18 cellular contexts compared by ENCODE assay signal in genomic region chr16:66381585-66382170, GRCh38. TPM values are rescaled to one million over a fixed set of nuclear protein-coding genes. Genes with fewer than 3 reads are reported as not detected.
A peak's percentile ranks its signal among the peaks of the same experiment; 100 is the strongest.
DNase-seq lines count a peak whose midpoint lies in the region; ATAC-seq and TF ChIP-seq lines count a peak whose summit lies in the region.
"Had no signal": no experiment of that assay in that cellular context is flagged by ENCODE, and none has a peak within 500 bp of the region (broad histone marks: within the 10 kb centered on the region; RNA-seq: fewer than 3 reads in every experiment).

No MANE protein-coding gene starts in this region.

- no peak overlapping the region for H3K4me3 Mint-ChIP-seq in MCF 10A (ENCODE audit: unreplicated experiment)
- H3K4me3 Mint-ChIP-seq: activated T-helper 17 cell treated with anti-CD3 and anti-CD28 coated beads, Interleukin-2, amount 50 U/mL, for 72 hours; CD4-positive, CD25-positive, alpha-beta regulatory T cell; naive B cell had no signal

- no peak for ATAC-seq in GM19023 (IDR thresholded peaks at IDR 0.05; ENCODE audit: unreplicated experiment)
- ATAC-seq: activated T-helper 17 cell treated with anti-CD3 and anti-CD28 coated beads, Interleukin-2, amount 50 U/mL, for 72 hours had no signal

- no peak for TF ChIP-seq EP300 in esophagus muscularis mucosa (IDR thresholded peaks at IDR 0.05)

- intact Hi-C loops in breast epithelium (cut with DNase I; ENCODE audit: low total_unique reads) (no loop called here), MCF 10A (cut with micrococcal nuclease) (no loop called here), esophagus muscularis mucosa (cut with DNase I) (no loop called here), uterus (cut with DNase I; ENCODE audit: low total_unique reads) (no loop called here)

- POLR2A ChIA-PET in MCF 10A (lab: Yijun Ruan, JAX) = interaction anchor here (0.6 to 1.0 kb wide), 2 partner anchors 13 to 23 kb away, joined by 3 read pairs; no protein-coding TSS in a partner anchor

- BruUV-seq in MCF 10A (replicated peaks; lab: Mats Ljungman, UMichigan) = no TSS peak

- H3K9me3 Mint-ChIP-seq in MCF 10A (ENCODE audit: unreplicated experiment) = peaks cover 16% of the 10 kb centered on the region
- H3K9me3 Mint-ChIP-seq: activated T-helper 17 cell treated with anti-CD3 and anti-CD28 coated beads, Interleukin-2, amount 50 U/mL, for 72 hours had no signal

- DNase-seq in breast epithelium (ENCODE audit: low spot score in 2 of 2) = no peak
- DNase-seq in MCF 10A (ENCODE audit: unreplicated experiment) = no peak
- no peak for DNase-seq in esophagus muscularis mucosa (ENCODE audit: extremely low spot score)
- DNase-seq in uterus = no peak
- DNase-seq in HuH-7.5 (ENCODE audit: low spot score) = no peak
- DNase-seq in MG63 = no peak
- DNase-seq: CD4-positive, CD25-positive, alpha-beta regulatory T cell; colonic mucosa; DND-41; MM.1S; naive B cell; NCI-H187 treated with DMSO at 0.1 percent for 48 hours had no signal

- 42% methylated on average over 4 of the region's 5 CpGs for WGBS in esophagus muscularis mucosa
- WGBS in mesodermal cell (ENCODE audit: insufficient coverage in 2 of 2), 2 experiments = 47% methylated on average over 4 to 5 of the region's 5 CpGs

- H3K27me3 ChIP-seq in breast epithelium (no peaks in the 10 kb centered on the region), esophagus muscularis mucosa (no peaks in the 10 kb centered on the region), uterus (no peaks in the 10 kb centered on the region), MG63 (no peaks in the 10 kb centered on the region)
- H3K27me3 ChIP-seq: colonic mucosa had no signal

- H3K9me3 ChIP-seq in breast epithelium (no peaks in the 10 kb centered on the region), esophagus muscularis mucosa (no peaks in the 10 kb centered on the region), mesodermal cell (ENCODE audit: control insufficient read depth, low read length) (no peaks in the 10 kb centered on the region), uterus (no peaks in the 10 kb centered on the region), MG63 (no peaks in the 10 kb centered on the region)
- H3K9me3 ChIP-seq: colonic mucosa, prostate gland had no signal

- H3K4me1 ChIP-seq in breast epithelium (no peaks in the 10 kb centered on the region), esophagus muscularis mucosa (peaks cover 0 to 21% (median 17%) of the 10 kb centered on the region in 4 donors), mesodermal cell (ENCODE audit: control insufficient read depth, insufficient read depth, low read length, poor library complexity, severe bottlenecking) (peaks cover 16% of the 10 kb centered on the region), uterus (no peaks in the 10 kb centered on the region)
- H3K4me1 ChIP-seq: colonic mucosa, prostate gland had no signal

- no peak for TF ChIP-seq POLR2A in breast epithelium (IDR thresholded peaks at IDR 0.05)
- TF ChIP-seq POLR2A in esophagus muscularis mucosa (IDR thresholded peaks at IDR 0.05; ENCODE audit: low read depth) = no peak
- no peak for TF ChIP-seq POLR2A in uterus (IDR thresholded peaks at IDR 0.05)

- H3K36me3 Mint-ChIP-seq in MCF 10A (ENCODE audit: insufficient read depth, unreplicated experiment) = peaks cover 2% of the 10 kb centered on the region
- H3K36me3 Mint-ChIP-seq: CD4-positive, CD25-positive, alpha-beta regulatory T cell; naive B cell had no signal

- no peak overlapping the region for H3K27ac Mint-ChIP-seq in MCF 10A (ENCODE audit: low read depth, unreplicated experiment)
- H3K27ac Mint-ChIP-seq: activated T-helper 17 cell treated with anti-CD3 and anti-CD28 coated beads, Interleukin-2, amount 50 U/mL, for 72 hours; CD4-positive, CD25-positive, alpha-beta regulatory T cell; naive B cell had no signal

- H3K4me3 ChIP-seq in breast epithelium (no peak overlapping the region), esophagus muscularis mucosa (no peak overlapping the region), mesodermal cell (ENCODE audit: extremely low read depth, insufficient read depth, low read length, poor library complexity, severe bottlenecking) (no peak overlapping the region), uterus (no peak overlapping the region), MG63 (no peak overlapping the region)
- H3K4me3 ChIP-seq: colonic mucosa, prostate gland had no signal

- TF ChIP-seq CTCF in breast epithelium (IDR thresholded peaks at IDR 0.05) = no peak
- no peak for TF ChIP-seq CTCF in MCF 10A (IDR thresholded peaks at IDR 0.05; ENCODE audit: unreplicated experiment)
- no peak for TF ChIP-seq CTCF in esophagus muscularis mucosa (IDR thresholded peaks at IDR 0.05)
- TF ChIP-seq CTCF in uterus (IDR thresholded peaks at IDR 0.05) = peak in 1 of 4 experiments; percentile 7

- no peaks in the 10 kb centered on the region for H3K36me3 ChIP-seq in breast epithelium
- H3K36me3 ChIP-seq in esophagus muscularis mucosa = peaks cover 0 to 26% (median 0%) of the 10 kb centered on the region in 4 donors
- no peaks in the 10 kb centered on the region for H3K36me3 ChIP-seq in mesodermal cell (ENCODE audit: control insufficient read depth, insufficient read depth, low read length)
- H3K36me3 ChIP-seq in uterus = no peaks in the 10 kb centered on the region
- no peaks in the 10 kb centered on the region for H3K36me3 ChIP-seq in MG63
- H3K36me3 ChIP-seq: colonic mucosa, prostate gland had no signal

- H3K27me3 Mint-ChIP-seq in MCF 10A (ENCODE audit: insufficient read depth, unreplicated experiment) = no peaks in the 10 kb centered on the region
- H3K27me3 Mint-ChIP-seq: activated T-helper 17 cell treated with anti-CD3 and anti-CD28 coated beads, Interleukin-2, amount 50 U/mL, for 72 hours had no signal

- CTCF ChIA-PET in MCF 10A (lab: Yijun Ruan, JAX) = interaction anchor here (0.7 to 1.0 kb wide), 3 partner anchors 14 to 246 kb away, joined by 3 to 5 read pairs (median 4); no protein-coding TSS in a partner anchor

- peak overlapping the region; percentile 73 to 84 for H3K27ac ChIP-seq in breast epithelium
- H3K27ac ChIP-seq in esophagus muscularis mucosa (replicated peaks in 1 of 4) = peak overlapping the region; percentile 48 to 74 (median 66)
- H3K27ac ChIP-seq in mesodermal cell (ENCODE audit: low read depth, low read length, severe bottlenecking) = peak overlapping the region; percentile 100
- H3K27ac ChIP-seq in uterus = peak overlapping the region; percentile 64 to 79
- H3K27ac ChIP-seq: colonic mucosa, prostate gland had no signal

- peaks cover 19% of the 10 kb centered on the region for H3K4me1 Mint-ChIP-seq in MCF 10A (ENCODE audit: insufficient read depth, unreplicated experiment)
- H3K4me1 Mint-ChIP-seq: activated T-helper 17 cell treated with anti-CD3 and anti-CD28 coated beads, Interleukin-2, amount 50 U/mL, for 72 hours; CD4-positive, CD25-positive, alpha-beta regulatory T cell had no signal

RNA-seq across cellular contexts. Expression of gene CDH5, which starts 15.2 kb away (rescaled TPM):
- total RNA-seq in breast epithelium (10 to 100 TPM; 19.2 to 52.8 (median 45.1) TPM), MCF 10A (2022) (not detected in 2 replicates), esophagus muscularis mucosa (10 to 100 TPM; 19.5 to 63.1 (median 50.6) TPM), uterus (100 to 1,000 TPM in 1 of 4 donors, 10 to 100 TPM in 3; 31.2 to 126 (median 70.6) TPM)
- polyA plus RNA-seq in mesodermal cell (2013, experiment 1 of 2) = 84.8 TPM
- polyA plus RNA-seq in mesodermal cell (2013, experiment 2 of 2) = 56.7 TPM
- total RNA-seq in MG63 (2014; rRNA removed; shearing (Covaris generic); ENCODE audit: low replicate concordance) = 0.20 and 1.8 TPM in 2 replicates
- total RNA-seq: A172; activated T-helper 17 cell treated with anti-CD3 and anti-CD28 coated beads, Interleukin-2, amount 50 U/mL, for 72 hours; CD4-positive, CD25-positive, alpha-beta regulatory T cell; NCI-H460 had no signal
- polyA plus RNA-seq: CD4-positive, CD25-positive, alpha-beta regulatory T cell had no signal

RNA-seq across cellular contexts. Expression of gene BEAN1, which starts 45.4 kb away (rescaled TPM):
- 1 to 10 TPM in 1 of 3 donors, under 1 TPM in 1, not detected in 1; 0.16 to 3.5 TPM for total RNA-seq in breast epithelium
- total RNA-seq in MCF 10A (2022) = 1.1 and 2.7 TPM in 2 replicates
- total RNA-seq in esophagus muscularis mucosa = under 1 TPM in 2 of 4 donors, not detected in 2; 0.23 to 0.50 TPM
- polyA plus RNA-seq in mesodermal cell (2013, experiment 1 of 2) = 3.1 TPM
- polyA plus RNA-seq in mesodermal cell (2013, experiment 2 of 2) = 2.4 TPM
- total RNA-seq in uterus = 1 to 10 TPM in 1 of 4 donors, under 1 TPM in 1, not detected in 2; 0.52 to 3.9 TPM
- total RNA-seq in MG63 (2014; rRNA removed; shearing (Covaris generic); ENCODE audit: low replicate concordance) = 0.56 TPM in 1 of 2 replicates, not detected in the other
- total RNA-seq: activated T-helper 17 cell treated with anti-CD3 and anti-CD28 coated beads, Interleukin-2, amount 50 U/mL, for 72 hours; CD4-positive, CD25-positive, alpha-beta regulatory T cell had no signal
